21 cellular contexts compared by ENCODE assay signal in the genomic region with DNA sequence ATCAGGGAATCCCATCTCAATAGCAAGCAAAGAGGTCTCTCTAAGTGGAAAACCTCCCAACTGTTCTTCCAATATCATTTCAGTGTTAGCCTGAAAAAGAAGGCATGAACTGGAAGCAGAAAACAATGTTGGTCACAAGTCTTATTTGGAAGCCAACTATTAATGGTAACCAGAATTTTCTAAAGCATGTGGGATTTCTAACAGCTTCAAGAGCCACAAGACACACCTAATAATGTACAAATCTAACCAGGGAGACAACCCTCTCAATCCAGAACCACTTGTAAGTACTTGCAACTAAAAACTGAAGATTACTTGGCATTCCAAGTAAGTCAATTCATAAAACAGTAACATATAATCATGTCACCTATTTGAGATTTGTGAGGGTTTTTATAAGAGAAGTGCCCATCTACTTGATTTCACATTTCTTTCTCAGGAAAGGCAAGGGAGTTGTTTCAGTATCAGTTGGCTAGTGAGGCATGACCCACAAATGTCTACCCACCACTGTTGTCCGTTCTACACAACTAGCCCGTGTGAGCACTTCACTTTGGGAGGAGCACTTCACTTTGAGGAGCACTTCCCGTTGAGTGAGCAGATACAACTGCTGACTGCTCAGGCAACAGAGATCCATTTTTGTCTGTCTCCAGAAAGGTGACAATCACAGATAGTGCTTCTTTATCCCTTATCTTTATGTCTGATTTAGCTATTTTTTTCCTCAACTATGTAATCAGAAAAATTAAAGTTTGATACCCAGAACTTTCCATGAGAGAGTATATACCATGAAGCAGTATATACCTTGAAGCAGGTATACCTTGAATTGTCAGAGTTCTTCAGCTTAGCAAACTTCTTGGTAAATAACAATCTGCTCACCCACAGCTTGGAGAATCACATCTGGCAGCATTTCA. TPM values are rescaled to one million over a fixed set of nuclear protein-coding genes. Genes with fewer than 3 reads are reported as not detected.
DNase-seq lines count a peak whose midpoint lies in the region; ATAC-seq, FAIRE-seq and TF ChIP-seq lines count a peak whose summit lies in the region.
"Had no signal": no experiment of that assay in that cellular context is flagged by ENCODE, and none has a peak within 500 bp of the region (broad histone marks: within the 10 kb centered on the region; RNA-seq: fewer than 3 reads in every experiment).

No MANE protein-coding gene starts in this region.

- no peak for FAIRE-seq in pancreas (lab: Jason Lieb, UNC)
- FAIRE-seq: A204.1, colon, frontal cortex had no signal

- peaks cover 35% of the 10 kb centered on the region for H3K4me1 Mint-ChIP-seq in activated naive CD8-positive, alpha-beta T cell treated with anti-CD3 and anti-CD28 coated beads, Interleukin-2, amount 50 U/mL, for 24 hours
- peaks cover 37% of the 10 kb centered on the region for H3K4me1 Mint-ChIP-seq in activated naive CD8-positive, alpha-beta T cell treated with anti-CD3 and anti-CD28 coated beads for 36 hours
- H3K4me1 Mint-ChIP-seq in brain, result peaks cover 38% of the 10 kb centered on the region

- in situ Hi-C loops in GM13976 (cut with MboI; ENCODE audit: low sequenced_read_pairs, unreplicated experiment), result no loop called here

- H3K36me3 ChIP-seq in neutrophil (no peaks in the 10 kb centered on the region), pancreas (no peaks in the 10 kb centered on the region)
- H3K36me3 ChIP-seq: tibial nerve had no signal

- no peak overlapping the region for H3K4me3 Mint-ChIP-seq in activated naive CD8-positive, alpha-beta T cell treated with anti-CD3 and anti-CD28 coated beads, Interleukin-2, amount 50 U/mL, for 24 hours
- H3K4me3 Mint-ChIP-seq in activated naive CD8-positive, alpha-beta T cell treated with anti-CD3 and anti-CD28 coated beads for 36 hours, result no peak overlapping the region
- H3K4me3 Mint-ChIP-seq in brain, result peak overlapping the region in 1 of 5 experiments; percentile 44
- H3K4me3 Mint-ChIP-seq: activated CD8-positive, alpha-beta T cell treated with anti-CD3 and anti-CD28 coated beads, Interleukin-2, amount 10 ng/mL, durations not matched to agents 7 days and 5 days; natural killer cell had no signal

- DNase-seq in activated naive CD8-positive, alpha-beta T cell treated with anti-CD3 and anti-CD28 coated beads, Interleukin-2, amount 50 U/mL, for 24 hours, result no peak
- no peak for DNase-seq in activated naive CD8-positive, alpha-beta T cell treated with anti-CD3 and anti-CD28 coated beads for 36 hours
- DNase-seq in GM13976 (ENCODE audit: low spot score) (no peak), NCI-H226 (no peak), pancreas (no peak)
- DNase-seq: activated CD8-positive, alpha-beta T cell treated with anti-CD3 and anti-CD28 coated beads, Interleukin-2, amount 10 ng/mL, durations not matched to agents 7 days and 5 days; COR-L47; KBM-7; natural killer cell; NCI-H1092; NCI-H82; stimulated activated CD4-positive, alpha-beta T cell treated with anti-CD3 and anti-CD28 coated beads, Interleukin-4, amount 100 ng/mL, for 1 hour; SW 1271 had no signal

- H3K27ac Mint-ChIP-seq in activated naive CD8-positive, alpha-beta T cell treated with anti-CD3 and anti-CD28 coated beads, Interleukin-2, amount 50 U/mL, for 24 hours, result peak overlapping the region; percentile 27
- H3K27ac Mint-ChIP-seq in activated naive CD8-positive, alpha-beta T cell treated with anti-CD3 and anti-CD28 coated beads for 36 hours, result no peak overlapping the region
- peak overlapping the region in 3 of 5 experiments; percentile 24 to 81 (median 64) for H3K27ac Mint-ChIP-seq in brain
- H3K27ac Mint-ChIP-seq: activated CD8-positive, alpha-beta T cell treated with anti-CD3 and anti-CD28 coated beads, Interleukin-2, amount 10 ng/mL, durations not matched to agents 7 days and 5 days; natural killer cell had no signal

- peaks cover 26% of the 10 kb centered on the region for H3K36me3 Mint-ChIP-seq in activated naive CD8-positive, alpha-beta T cell treated with anti-CD3 and anti-CD28 coated beads, Interleukin-2, amount 50 U/mL, for 24 hours (ENCODE audit: low read depth)
- peaks cover 30% of the 10 kb centered on the region for H3K36me3 Mint-ChIP-seq in activated naive CD8-positive, alpha-beta T cell treated with anti-CD3 and anti-CD28 coated beads for 36 hours
- H3K36me3 Mint-ChIP-seq in brain, result peaks cover 43% of the 10 kb centered on the region
- H3K36me3 Mint-ChIP-seq: natural killer cell had no signal

- H3K4me1 ChIP-seq in neutrophil (ENCODE audit: control insufficient read depth in 1 of 2, insufficient read depth in 1 of 2, low read depth in 1 of 2, low read length in 1 of 2) (peaks cover 53 to 63% of the 10 kb centered on the region in 2 experiments), pancreas (peaks cover 0 to 15% (median 0%) of the 10 kb centered on the region in 3 donors)

- ATAC-seq in activated naive CD8-positive, alpha-beta T cell treated with anti-CD3 and anti-CD28 coated beads, Interleukin-2, amount 50 U/mL, for 24 hours, result no peak
- ATAC-seq in HG02870 (IDR thresholded peaks at IDR 0.05; ENCODE audit: unreplicated experiment) (no peak), pancreas (no peak)
- ATAC-seq: activated CD8-positive, alpha-beta T cell treated with anti-CD3 and anti-CD28 coated beads, Interleukin-2, amount 10 ng/mL, durations not matched to agents 7 days and 5 days; natural killer cell had no signal

- H3K27me3 ChIP-seq in neutrophil, result no peaks in the 10 kb centered on the region
- no peaks in the 10 kb centered on the region for H3K27me3 ChIP-seq in pancreas
- H3K27me3 ChIP-seq: tibial nerve had no signal

- no peaks in the 10 kb centered on the region for H3K9me3 Mint-ChIP-seq in activated naive CD8-positive, alpha-beta T cell treated with anti-CD3 and anti-CD28 coated beads, Interleukin-2, amount 50 U/mL, for 24 hours
- peaks cover 2% of the 10 kb centered on the region for H3K9me3 Mint-ChIP-seq in activated naive CD8-positive, alpha-beta T cell treated with anti-CD3 and anti-CD28 coated beads for 36 hours
- H3K9me3 Mint-ChIP-seq in brain, result peaks cover 0 to 4% (median 0%) of the 10 kb centered on the region in 5 experiments
- H3K9me3 Mint-ChIP-seq: natural killer cell had no signal

- H3K27ac ChIP-seq in neutrophil, result peak overlapping the region; percentile 89
- H3K27ac ChIP-seq in pancreas, result no peak overlapping the region
- H3K27ac ChIP-seq: HL-60 had no signal

- TF ChIP-seq CTCF in brain (conservative IDR thresholded peaks at IDR 0.05) (no peak), neutrophil (IDR thresholded peaks at IDR 0.05) (no peak), GM13976 (IDR thresholded peaks at IDR 0.05; ENCODE audit: borderline replicate concordance, control extremely low read depth, extremely low read depth, insufficient read depth, missing control alignments) (no peak), pancreas (IDR thresholded peaks at IDR 0.05) (no peak)

- H3K9me3 ChIP-seq in neutrophil (no peaks in the 10 kb centered on the region), pancreas (no peaks in the 10 kb centered on the region)
- H3K9me3 ChIP-seq: tibial nerve had no signal

- intact Hi-C loops in pancreas (cut with DNase I), result no loop called here

- no peak overlapping the region for H3K4me3 ChIP-seq in neutrophil (ENCODE audit: low read depth in 1 of 2, low read length in 1 of 2)
- no peak overlapping the region for H3K4me3 ChIP-seq in pancreas
- H3K4me3 ChIP-seq: tibial nerve had no signal

- no peaks in the 10 kb centered on the region for H3K27me3 Mint-ChIP-seq in activated naive CD8-positive, alpha-beta T cell treated with anti-CD3 and anti-CD28 coated beads, Interleukin-2, amount 50 U/mL, for 24 hours
- no peaks in the 10 kb centered on the region for H3K27me3 Mint-ChIP-seq in activated naive CD8-positive, alpha-beta T cell treated with anti-CD3 and anti-CD28 coated beads for 36 hours
- no peaks in the 10 kb centered on the region for H3K27me3 Mint-ChIP-seq in brain

- WGBS in pancreas, 2 donors, result 85 to 90% methylated on average over 3 of the region's 3 CpGs

RNA-seq across cellular contexts. Expression of a gene that starts 11.1 kb away (rescaled TPM):
- 10 to 100 TPM; 22.0 to 22.1 TPM for total RNA-seq in activated naive CD8-positive, alpha-beta T cell treated with anti-CD3 and anti-CD28 coated beads for 36 hours
- 22.1 TPM for polyA plus RNA-seq in brain (ENCODE audit: insufficient read depth, low read depth, low replicate concordance)
- total RNA-seq in pancreas, result 10 to 100 TPM in 1 of 6 donors, 1 to 10 TPM in 5; 3.1 to 11.0 (median 4.4) TPM
- polyA plus RNA-seq in pancreas, result 1 to 10 TPM; 3.3 to 3.9 TPM

RNA-seq across cellular contexts. Expression of a gene that starts 22.2 kb away (rescaled TPM):
- total RNA-seq in activated naive CD8-positive, alpha-beta T cell treated with anti-CD3 and anti-CD28 coated beads for 36 hours, result 10 to 100 TPM; 14.5 to 15.5 TPM
- polyA plus RNA-seq in brain (ENCODE audit: insufficient read depth, low read depth, low replicate concordance) (2.2 TPM), pancreas (1 to 10 TPM; 1.1 to 2.5 TPM)
- total RNA-seq in pancreas, result 10 to 100 TPM in 1 of 6 donors, 1 to 10 TPM in 5; 2.7 to 11.3 (median 3.9) TPM
